In the genomic region with DNA sequence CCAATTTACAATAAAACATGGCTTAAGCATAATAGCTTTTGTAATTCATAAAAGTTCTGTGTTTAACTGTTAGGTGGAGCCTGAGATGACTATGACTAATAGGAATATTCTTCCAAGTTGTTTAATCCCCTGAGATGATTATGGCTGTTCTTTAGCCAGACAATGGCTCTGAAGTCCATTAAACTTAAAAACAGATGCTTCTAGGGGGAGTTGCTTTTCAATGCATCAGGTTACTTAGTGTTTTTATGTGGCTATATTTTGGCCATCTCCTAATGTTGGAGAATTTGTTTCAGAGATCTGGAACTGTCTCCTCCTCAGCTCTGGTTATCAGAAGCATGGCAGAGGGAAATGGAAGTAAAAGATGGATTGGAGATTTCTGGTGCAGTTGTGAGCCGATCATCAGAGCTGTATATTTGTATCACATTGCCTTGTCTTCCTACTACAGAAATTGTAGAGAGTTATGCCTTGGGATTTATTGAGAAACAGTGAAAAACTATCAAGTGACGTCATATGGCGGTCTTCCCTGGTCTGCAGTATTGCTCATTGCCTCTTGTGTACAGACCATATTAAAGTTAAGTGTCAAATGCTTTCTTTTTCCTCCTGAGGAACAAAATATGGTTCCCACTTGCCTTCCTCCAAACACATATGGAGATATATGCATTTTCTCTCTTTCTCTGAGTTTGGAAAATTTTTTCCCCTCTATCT, we compare ENCODE assay signal across 12 cellular contexts. TPM values are rescaled to one million over a fixed set of nuclear protein-coding genes. Genes with fewer than 3 reads are reported as not detected.
DNase-seq lines count a peak whose midpoint lies in the region; ATAC-seq, FAIRE-seq and TF ChIP-seq lines count a peak whose summit lies in the region.
"Had no signal": no experiment of that assay in that cellular context is flagged by ENCODE, and none has a peak within 500 bp of the region (broad histone marks: within the 10 kb centered on the region; RNA-seq: fewer than 3 reads in every experiment).

No MANE protein-coding gene starts in this region.

- no peaks in the 10 kb centered on the region for H3K36me3 ChIP-seq in breast epithelium

- FAIRE-seq in GM12891 (lab: Jason Lieb, UNC): no peak

- H3K27ac ChIP-seq in breast epithelium (peak overlapping the region in 1 of 2 donors; percentile 69), right cardiac atrium (ENCODE audit: low read length) (peak overlapping the region; percentile 75)

- H3K4me1 ChIP-seq in breast epithelium: no peaks in the 10 kb centered on the region
- H3K4me1 ChIP-seq in right cardiac atrium (ENCODE audit: control insufficient read depth, insufficient read depth, low read length): peaks cover 4% of the 10 kb centered on the region

- peak; percentile 61 to 69 for ATAC-seq in right cardiac atrium

- TF ChIP-seq CTCF in breast epithelium (IDR thresholded peaks at IDR 0.05): no peak

- TF ChIP-seq POLR2A in breast epithelium (IDR thresholded peaks at IDR 0.05) (no peak), GM12891 (IDR thresholded peaks at IDR 0.05; ENCODE audit: low read depth, low read length) (no peak)

- H3K9me3 ChIP-seq in breast epithelium (no peaks in the 10 kb centered on the region), right cardiac atrium (ENCODE audit: control insufficient read depth, low read length) (no peaks in the 10 kb centered on the region)
- H3K9me3 ChIP-seq: spleen had no signal

- peak overlapping the region in 2 of 3 donors; percentile 12 to 20 for H3K4me3 ChIP-seq in breast epithelium
- H3K4me3 ChIP-seq in right cardiac atrium (ENCODE audit: low read length): peak overlapping the region; percentile 3
- H3K4me3 ChIP-seq: spleen had no signal

- peak; percentile 34 for DNase-seq in HS-27A (ENCODE audit: low read depth)
- no peak for DNase-seq in breast epithelium (ENCODE audit: low spot score in 2 of 2)
- DNase-seq in right cardiac atrium: no peak
- DNase-seq in stromal cell of bone marrow (ENCODE audit: low read depth): peak; percentile 71
- DNase-seq in ureter (ENCODE audit: low spot score): no peak
- no peak for DNase-seq in iPS-NIHi7 (ENCODE audit: extremely low spot score)
- DNase-seq in midbrain (lab: John Stamatoyannopoulos, UW): no peak
- DNase-seq in GM12891 (ENCODE audit: insufficient read length, low spot score): no peak
- DNase-seq: activated CD4-positive, alpha-beta T cell treated with anti-CD3 and anti-CD28 coated beads, Interleukin-2, amount 50 U/mL, for 48 hours; DMS153; NCI-H1105 treated with DMSO at 0.1 percent for 48 hours; spleen had no signal

- 62% methylated on average over 3 of the region's 3 CpGs for WGBS in right cardiac atrium

- intact Hi-C loops in breast epithelium (cut with DNase I; ENCODE audit: low total_unique reads) (no loop called here), right cardiac atrium (cut with DNase I) (no loop called here)

- H3K27me3 ChIP-seq in breast epithelium (no peaks in the 10 kb centered on the region), right cardiac atrium (ENCODE audit: control insufficient read depth, insufficient read depth) (no peaks in the 10 kb centered on the region)

TF ChIP-seq in GM12891, 5 proteins besides CTCF, POLR2A, EP300 and RAD21:
- TF ChIP-seq TAF1 (IDR thresholded peaks at IDR 0.05; ENCODE audit: low read depth, low read length) (no peak), SPI1 (IDR thresholded peaks at IDR 0.05; ENCODE audit: low read depth, low read length) (no peak)
TF ChIP-seq in GM12891: peak in this region for 0.

RNA-seq across cellular contexts. Expression of a gene that starts 29.7 kb away (rescaled TPM):
- total RNA-seq in breast epithelium (10 to 100 TPM; 47.2 to 76.7 (median 56.3) TPM), right cardiac atrium (10 to 100 TPM; 20.5 to 35.5 (median 26.2) TPM), ureter (17.3 TPM)
- polyA plus RNA-seq in right cardiac atrium: 3.6 TPM
- polyA plus RNA-seq in GM12891 (2012; ENCODE audit: low read depth, missing spikeins): 0.13 TPM

Comparison
In these comparisons a context has a peak if more than half of its experiments do, and no peak if none do; other contexts are left out.
1. DNase-seq: peak in HS-27A (single experiment) and stromal cell of bone marrow (single experiment); none in breast epithelium (0 of 2), right cardiac atrium (0 of 3), ureter (single experiment), iPS-NIHi7 (single experiment), midbrain (single experiment) and GM12891 (single experiment).